14 cellular contexts compared by ENCODE assay signal in the genomic region with DNA sequence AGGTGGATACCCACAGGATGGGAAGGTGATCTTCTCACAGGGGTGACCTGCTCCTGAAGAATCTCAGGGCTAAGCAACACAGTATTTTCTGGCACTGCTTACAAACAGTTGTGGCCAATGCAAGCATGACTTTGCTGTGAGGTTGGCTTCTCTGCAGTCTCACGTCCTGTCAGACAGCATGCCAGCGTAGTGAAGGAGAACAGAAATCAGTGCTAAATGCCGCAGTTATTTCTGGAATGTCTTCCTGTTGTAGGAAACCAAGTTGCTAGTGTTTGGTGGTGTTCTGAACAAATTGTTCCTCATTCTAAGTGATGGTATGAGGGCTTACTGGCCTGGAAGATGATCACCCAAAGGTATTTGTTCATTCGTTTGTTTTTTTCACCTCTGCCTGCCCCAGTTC.
DNase-seq lines count a peak whose midpoint lies in the region; ATAC-seq and TF ChIP-seq lines count a peak whose summit lies in the region.
"Had no signal": no experiment of that assay in that cellular context is flagged by ENCODE, and none has a peak within 500 bp of the region (broad histone marks: within the 10 kb centered on the region; RNA-seq: fewer than 3 reads in every experiment).

No MANE protein-coding gene starts in this region.

- DNase-seq in H4 (ENCODE audit: low spot score) (peak; percentile 53), cerebellar cortex (ENCODE audit: low spot score) (peak; percentile 10), kidney tubule cell (ENCODE audit: low spot score) (peak; percentile 90), thoracic aorta (ENCODE audit: low spot score) (peak; percentile 47), NCI-H2171 (lab: John Stamatoyannopoulos, UW) (no peak), GF-D8 (lab: John Stamatoyannopoulos, UW) (no peak)
- no peak for DNase-seq in activated naive CD4-positive, alpha-beta T cell treated with anti-CD3 and anti-CD28 coated beads, Interleukin-2, amount 50 U/mL, for 72 hours (ENCODE audit: low spot score in 2 of 2)
- DNase-seq in activated CD4-positive, alpha-beta T cell treated with anti-CD3 and anti-CD28 coated beads, Interleukin-2, amount 50 U/mL, for 4 hours: no peak
- DNase-seq: activated CD4-positive, alpha-beta T cell treated with anti-CD3 and anti-CD28 coated beads, Interleukin-2, amount 50 U/mL, for 48 hours; activated gamma-delta T cell; pancreas; stimulated activated CD4-positive, alpha-beta T cell treated with anti-CD3 and anti-CD28 coated beads, Interleukin-2, amount 100 ng/mL, for 48 hours; stimulated activated naive CD4-positive, alpha-beta T cell had no signal

- ATAC-seq in thoracic aorta (ENCODE audit: insufficient number of reproducible peaks, low FRiP score, low read depth): peak; percentile 80
- no peak for ATAC-seq in activated naive CD4-positive, alpha-beta T cell treated with anti-CD3 and anti-CD28 coated beads, Interleukin-2, amount 50 U/mL, for 72 hours
- ATAC-seq: pancreas had no signal

- H3K4me3 ChIP-seq in thoracic aorta: peak overlapping the region; percentile 72
- H3K4me3 ChIP-seq: pancreas had no signal

- H3K4me1 ChIP-seq in thoracic aorta (ENCODE audit: control insufficient read depth in 1 of 2, low read depth in 2 of 2): peaks cover 14 to 19% of the 10 kb centered on the region in 2 donors
- H3K4me1 ChIP-seq: pancreas had no signal

- H3K27ac ChIP-seq in thoracic aorta: peak overlapping the region; percentile 76 to 95
- H3K27ac ChIP-seq: pancreas had no signal

- H3K9me3 Mint-ChIP-seq in activated naive CD4-positive, alpha-beta T cell treated with anti-CD3 and anti-CD28 coated beads, Interleukin-2, amount 50 U/mL, for 72 hours: peaks cover 8 to 10% of the 10 kb centered on the region in 2 donors

- no peak for TF ChIP-seq CTCF in thoracic aorta (IDR thresholded peaks at IDR 0.05)

- peaks cover 10% of the 10 kb centered on the region for H3K9me3 ChIP-seq in thoracic aorta
- H3K9me3 ChIP-seq: pancreas had no signal

- no peaks in the 10 kb centered on the region for H3K36me3 Mint-ChIP-seq in activated naive CD4-positive, alpha-beta T cell treated with anti-CD3 and anti-CD28 coated beads, Interleukin-2, amount 50 U/mL, for 72 hours

- no peak overlapping the region for H3K27ac Mint-ChIP-seq in activated naive CD4-positive, alpha-beta T cell treated with anti-CD3 and anti-CD28 coated beads, Interleukin-2, amount 50 U/mL, for 72 hours
- H3K27ac Mint-ChIP-seq: T-helper 1 cell treated with Interleukin-12 subunit alpha and Interleukin-12 subunit beta and Interleukin-4 antibody, amounts not matched to agents 30 μg/mL and 1 μg/mL, for 36 hours had no signal

- H3K36me3 ChIP-seq in thoracic aorta: no peaks in the 10 kb centered on the region
- H3K36me3 ChIP-seq: pancreas had no signal

- H3K27me3 ChIP-seq in thoracic aorta (replicated peaks; ENCODE audit: insufficient read depth): no peaks in the 10 kb centered on the region
- H3K27me3 ChIP-seq: pancreas had no signal

Comparison
In these comparisons a context has a peak if more than half of its experiments do, and no peak if none do; other contexts are left out.
1. DNase-seq: peak in H4 (single experiment), cerebellar cortex (single experiment), kidney tubule cell (single experiment) and thoracic aorta (single experiment); none in activated naive CD4-positive, alpha-beta T cell treated with anti-CD3 and anti-CD28 coated beads, Interleukin-2, amount 50 U/mL, for 72 hours (0 of 2), NCI-H2171 (single experiment), activated CD4-positive, alpha-beta T cell treated with anti-CD3 and anti-CD28 coated beads, Interleukin-2, amount 50 U/mL, for 4 hours (0 of 2) and GF-D8 (single experiment).